20 cellular contexts compared by ENCODE assay signal in the genomic region with DNA sequence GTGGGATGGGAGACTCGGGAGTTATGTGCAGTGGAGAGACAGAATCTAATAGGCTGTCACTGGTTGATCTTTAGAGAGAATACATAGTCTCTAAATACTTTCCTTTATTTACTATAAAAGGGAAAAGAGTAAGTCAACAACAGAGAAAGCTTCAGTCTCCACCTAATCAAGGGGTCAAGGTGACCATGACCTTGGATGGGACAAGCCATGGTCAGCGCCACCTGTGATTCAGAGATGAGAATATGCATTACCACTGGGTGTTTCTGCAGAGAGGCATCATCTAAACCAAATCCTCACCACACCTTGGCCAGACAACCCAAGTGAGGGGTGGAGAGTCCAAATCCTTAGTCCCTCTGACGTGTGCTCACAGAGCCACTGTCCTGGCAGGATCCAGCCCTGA.
"Had no signal": no experiment of that assay in that cellular context is flagged by ENCODE, and none has a peak within 500 bp of the region (broad histone marks: within the 10 kb centered on the region; RNA-seq: fewer than 3 reads in every experiment).

No MANE protein-coding gene starts in this region.

- H3K9ac ChIP-seq: neural progenitor cell had no signal

- H3K4me3 Mint-ChIP-seq: natural killer cell; neural progenitor cell; stimulated activated memory B cell treated with anti-CD40 and anti-IgM and Interleukin-4, amounts not matched to agents 10 μg/mL and 1 μg/mL and 100 μg/mL, for 72 hours; stimulated activated naive CD8-positive, alpha-beta T cell treated with anti-CD3 and anti-CD28 coated beads, Interleukin-15, amount 100 ng/mL, for 72 hours had no signal

- H3K4me2 ChIP-seq: neural progenitor cell had no signal

- H3K4me3 ChIP-seq: neural progenitor cell, psoas muscle, spleen, testis, transverse colon had no signal

- H3K27me3 Mint-ChIP-seq: stimulated activated memory B cell treated with anti-CD40 and anti-IgM and Interleukin-4, amounts not matched to agents 10 μg/mL and 1 μg/mL and 100 μg/mL, for 72 hours had no signal

- H3K27ac Mint-ChIP-seq: natural killer cell; neural progenitor cell; stimulated activated memory B cell treated with anti-CD40 and anti-IgM and Interleukin-4, amounts not matched to agents 10 μg/mL and 1 μg/mL and 100 μg/mL, for 72 hours had no signal

- ATAC-seq: foreskin keratinocyte; natural killer cell; psoas muscle; sciatic nerve; stimulated activated memory B cell treated with anti-CD40 and anti-IgM and Interleukin-4, amounts not matched to agents 10 μg/mL and 1 μg/mL and 100 μg/mL, for 72 hours; stimulated activated naive CD8-positive, alpha-beta T cell treated with anti-CD3 and anti-CD28 coated beads, Interleukin-15, amount 100 ng/mL, for 72 hours had no signal

- DNase-seq: dermis blood vessel endothelial cell; erythroblast; foreskin keratinocyte; head of caudate nucleus; hippocampal formation; kidney glomerular epithelial cell; natural killer cell; occipital lobe; psoas muscle; retina; stimulated activated CD4-positive, alpha-beta T cell treated with anti-CD3 and anti-CD28 coated beads, Interleukin-15, amount 100 ng/mL, for 24 hours; stimulated activated CD4-positive, alpha-beta T cell treated with anti-CD3 and anti-CD28 coated beads, Interleukin-1b, Interleukin-23, amount 100 ng/mL, for 48 hours; stimulated activated CD4-positive, alpha-beta T cell treated with anti-CD3 and anti-CD28 coated beads, Interleukin-4, amount 100 ng/mL, for 24 hours; stimulated activated naive CD8-positive, alpha-beta T cell treated with anti-CD3 and anti-CD28 coated beads, Interleukin-15, amount 100 ng/mL, for 72 hours; testis; transverse colon had no signal

- H2AFZ ChIP-seq: neural progenitor cell had no signal

- H3K9me3 Mint-ChIP-seq: natural killer cell; neural progenitor cell; stimulated activated memory B cell treated with anti-CD40 and anti-IgM and Interleukin-4, amounts not matched to agents 10 μg/mL and 1 μg/mL and 100 μg/mL, for 72 hours; stimulated activated naive CD8-positive, alpha-beta T cell treated with anti-CD3 and anti-CD28 coated beads, Interleukin-15, amount 100 ng/mL, for 72 hours had no signal

- H3K36me3 Mint-ChIP-seq: natural killer cell, neural progenitor cell had no signal

- H3K27me3 ChIP-seq: testis, transverse colon had no signal

- H3K27ac ChIP-seq: foreskin keratinocyte, neural progenitor cell, psoas muscle, testis, transverse colon had no signal

- H3K36me3 ChIP-seq: neural progenitor cell, transverse colon had no signal

- H3K4me1 ChIP-seq: psoas muscle had no signal

- H3K9me3 ChIP-seq: psoas muscle, spleen, testis, transverse colon had no signal

- H3K4me1 Mint-ChIP-seq: natural killer cell; stimulated activated naive CD8-positive, alpha-beta T cell treated with anti-CD3 and anti-CD28 coated beads, Interleukin-15, amount 100 ng/mL, for 72 hours had no signal
